ENCODE assay signal across 17 cellular contexts in genomic region chr9:36762958-36763357, GRCh38.
DNase-seq lines count a peak whose midpoint lies in the region; TF ChIP-seq lines count a peak whose summit lies in the region.
"Had no signal": no experiment of that assay in that cellular context is flagged by ENCODE, and none has a peak within 500 bp of the region (broad histone marks: within the 10 kb centered on the region; RNA-seq: fewer than 3 reads in every experiment).

No MANE protein-coding gene starts in this region.

- H3K27ac ChIP-seq in BLaER1 = no peak overlapping the region
- H3K27ac ChIP-seq in prostate gland = no peak overlapping the region
- H3K27ac ChIP-seq: GM23248, SK-N-MC had no signal

- H3K9ac ChIP-seq in BLaER1 = no peak overlapping the region
- H3K9ac ChIP-seq: GM23248 had no signal

- no peak overlapping the region for H3K27ac Mint-ChIP-seq in glutamatergic neuron (ENCODE audit: unreplicated experiment)
- H3K27ac Mint-ChIP-seq: CD8-positive, alpha-beta T cell had no signal

- no peaks in the 10 kb centered on the region for H3K9me3 Mint-ChIP-seq in glutamatergic neuron (ENCODE audit: unreplicated experiment)
- H3K9me3 Mint-ChIP-seq: CD8-positive, alpha-beta T cell; IgD-negative memory B cell had no signal

- H3K9me3 ChIP-seq in BLaER1 (no peaks in the 10 kb centered on the region), prostate gland (no peaks in the 10 kb centered on the region)

- no peaks in the 10 kb centered on the region for H3K36me3 ChIP-seq in BLaER1
- H3K36me3 ChIP-seq in prostate gland = no peaks in the 10 kb centered on the region

- TF ChIP-seq POLR2A in prostate gland (IDR thresholded peaks at IDR 0.05) = no peak

- no peaks in the 10 kb centered on the region for H3K36me3 Mint-ChIP-seq in glutamatergic neuron (ENCODE audit: unreplicated experiment)
- H3K36me3 Mint-ChIP-seq: CD8-positive, alpha-beta T cell; IgD-negative memory B cell had no signal

- H3K27me3 Mint-ChIP-seq in glutamatergic neuron (ENCODE audit: unreplicated experiment) = peaks cover 9% of the 10 kb centered on the region

- no peak overlapping the region for H3K4me3 Mint-ChIP-seq in glutamatergic neuron (ENCODE audit: unreplicated experiment)
- H3K4me3 Mint-ChIP-seq: CD8-positive, alpha-beta T cell; IgD-negative memory B cell had no signal

- no peaks in the 10 kb centered on the region for H3K4me1 Mint-ChIP-seq in glutamatergic neuron (ENCODE audit: low read depth, unreplicated experiment)

- H4K20me1 ChIP-seq in BLaER1 = no peaks in the 10 kb centered on the region

- 49% methylated on average over 9 of the region's 10 CpGs for WGBS in prostate gland

- H3K4me3 ChIP-seq in BLaER1 (no peak overlapping the region), prostate gland (no peak overlapping the region)
- H3K4me3 ChIP-seq: GM23248, SK-N-MC had no signal

- no peaks in the 10 kb centered on the region for H3K27me3 ChIP-seq in BLaER1
- H3K27me3 ChIP-seq in prostate gland (replicated peaks; ENCODE audit: insufficient read depth) = peaks cover 13% of the 10 kb centered on the region

- TF ChIP-seq CTCF in glutamatergic neuron (IDR thresholded peaks at IDR 0.05; ENCODE audit: partially characterized antibody, unreplicated experiment) = no peak
- TF ChIP-seq CTCF in prostate gland (IDR thresholded peaks at IDR 0.05) = no peak

- 0 out of 2 replicates have a peak overlapping the region, but pooled peaks have one; percentile 12 for H3K4me2 ChIP-seq in BLaER1

- DNase-seq in DMS53 (lab: John Stamatoyannopoulos, UW) = peak; percentile 40
- no peak for DNase-seq in DMS53 treated with DMSO at 0.1 percent for 48 hours (lab: John Stamatoyannopoulos, UW; ENCODE audit: unreplicated experiment)
- peak; percentile 43 for DNase-seq in NCI-H2171 (lab: John Stamatoyannopoulos, UW)
- peak; percentile 40 for DNase-seq in glutamatergic neuron
- no peak for DNase-seq in HuH-7.5 (ENCODE audit: low spot score)
- DNase-seq in prostate gland (ENCODE audit: low spot score) = no peak
- no peak for DNase-seq in NCI-H1105 treated with DMSO at 0.1 percent for 48 hours (lab: John Stamatoyannopoulos, UW)
- DNase-seq: 8988T; CD8-positive, alpha-beta T cell; GM23248; NCI-H2081; NCI-H446; NCI-H774; T-helper 1 cell had no signal

- H3K4me1 ChIP-seq in BLaER1 (peaks cover 21% of the 10 kb centered on the region), prostate gland (replicated peaks) (no peaks in the 10 kb centered on the region)

- intact Hi-C loops in prostate gland (cut with DNase I) = no loop called here

Comparison
In these comparisons a context has a peak if more than half of its experiments do, and no peak if none do; other contexts are left out.
1. DNase-seq: peak in DMS53 (single experiment), NCI-H2171 (single experiment) and glutamatergic neuron (single experiment); none in DMS53 treated with DMSO at 0.1 percent for 48 hours (single experiment), HuH-7.5 (single experiment), prostate gland (single experiment) and NCI-H1105 treated with DMSO at 0.1 percent for 48 hours (single experiment).